8 cellular contexts compared by ENCODE assay signal in the genomic region with DNA sequence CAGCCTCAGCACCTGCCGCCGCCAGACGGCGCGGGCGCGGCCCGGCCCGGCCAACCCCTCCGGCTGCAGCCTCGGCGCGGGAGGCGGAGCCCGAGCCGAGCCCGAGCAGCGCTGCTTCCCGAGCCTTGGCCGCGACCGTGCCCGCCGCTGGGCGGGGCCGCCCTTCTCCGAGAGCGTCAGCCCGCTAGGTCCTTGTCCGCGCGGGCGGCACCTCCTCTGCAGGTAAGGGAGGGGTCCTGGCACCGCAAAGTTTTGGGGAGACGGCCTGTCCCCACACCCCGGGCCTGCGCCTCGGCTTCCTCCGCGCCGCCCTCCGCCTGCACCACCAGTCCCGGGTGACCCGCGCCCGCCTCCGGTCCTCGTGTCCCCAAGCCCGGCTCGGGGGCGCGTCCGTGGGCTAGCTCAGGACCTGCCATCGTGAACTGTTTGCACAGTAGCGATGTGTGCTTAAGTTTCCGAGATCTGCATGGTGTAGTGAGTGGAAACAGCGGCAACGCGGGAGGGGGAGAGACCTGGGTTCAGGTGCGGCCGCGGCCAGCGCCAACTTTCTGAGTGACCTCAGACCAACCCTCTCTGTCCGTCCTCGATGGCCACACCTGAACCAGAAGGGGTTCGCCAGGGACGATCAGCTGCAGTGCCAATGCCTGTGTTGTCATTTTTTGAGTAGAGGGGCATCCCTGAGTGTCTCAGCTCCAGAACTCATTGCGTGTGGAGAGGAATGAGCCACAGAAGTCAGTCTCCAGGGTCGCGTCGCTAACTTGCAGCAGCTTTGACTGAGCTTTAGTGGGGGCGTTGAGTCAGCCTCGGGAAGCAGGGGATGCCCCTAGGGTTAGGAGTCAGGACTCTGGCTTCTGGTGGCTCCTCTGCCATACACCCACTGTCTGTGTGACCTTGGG. TPM values are rescaled to one million over a fixed set of nuclear protein-coding genes. Genes with fewer than 3 reads are reported as not detected.
DNase-seq lines count a peak whose midpoint lies in the region; ATAC-seq and TF ChIP-seq lines count a peak whose summit lies in the region.

Gene FRMPD1, plus strand, starts transcription at position 82 of the 896 bp plus-strand sequence. CDS start 41,688 bp downstream, outside the sequence.

- H3K4me1 Mint-ChIP-seq in chondrocyte (ENCODE audit: low read depth): peaks cover 7% of the 10 kb centered on the region

- POLR2A ChIA-PET in HEK293T (lab: Yijun Ruan, JAX): interaction anchor here (1.0 kb wide), 1 partner anchor 166 kb away, joined by 4 read pairs; the partner anchor contains the start of gene POLR1E

- no peaks in the 10 kb centered on the region for H3K9me3 Mint-ChIP-seq in chondrocyte (ENCODE audit: low read depth)

- peaks cover 75% of the 10 kb centered on the region for H3K27me3 Mint-ChIP-seq in chondrocyte (ENCODE audit: low read depth)

- H3K36me3 Mint-ChIP-seq in chondrocyte (ENCODE audit: low read depth): no peaks in the 10 kb centered on the region

- peak; percentile 58 for DNase-seq in GM12865 (ENCODE audit: low read depth)
- peak; percentile 88 for DNase-seq in HEK293T (ENCODE audit: extremely low spot score)
- DNase-seq in NCI-H1105 treated with DMSO at 0.1 percent for 48 hours (lab: John Stamatoyannopoulos, UW): peak; percentile 80
- peak in 3 of 4 experiments; percentile 11 to 33 (median 25) for DNase-seq in activated CD4-positive, CD25-positive, alpha-beta regulatory T cell (lab: John Stamatoyannopoulos, UW)
- no peak for DNase-seq in chondrocyte (ENCODE audit: low spot score)
- DNase-seq in left lobe of liver (ENCODE audit: low spot score): peak; percentile 81
- peak; percentile 64 for DNase-seq in stimulated activated CD4-positive, alpha-beta T cell treated with anti-CD3 and anti-CD28 coated beads, Interleukin-4, amount 100 ng/mL, for 1 hour
- no peak for DNase-seq in SHP77 treated with DMSO at 0.1 percent for 48 hours (lab: John Stamatoyannopoulos, UW)

- peak; percentile 99 for ATAC-seq in left lobe of liver

- CTCF ChIA-PET in HEK293T (lab: Yijun Ruan, JAX): no interaction called here

- peak within 1 kb of the TSS; percentile 42 for H3K4me3 ChIP-seq in GM12865 (ENCODE audit: low read depth, low read length)

- peak; percentile 5 for TF ChIP-seq CTCF in GM12865 (IDR thresholded peaks at IDR 0.05; ENCODE audit: insufficient read depth, low read depth, low read length, missing control alignments)
- no peak for TF ChIP-seq CTCF in chondrocyte (IDR thresholded peaks at IDR 0.05)

- no peak within 1 kb of the TSS for H3K27ac Mint-ChIP-seq in chondrocyte (ENCODE audit: unreplicated experiment)

- H3K4me3 Mint-ChIP-seq in chondrocyte (ENCODE audit: unreplicated experiment): peak within 1 kb of the TSS; percentile 61

TF ChIP-seq in HEK293T, 16 proteins besides CTCF, POLR2A, EP300 and RAD21:
- TF ChIP-seq L3MBTL2 (conservative IDR thresholded peaks at IDR 0.05) (peak; percentile 50; the same call in 1 of the 2 replicates), ELF4 (IDR thresholded peaks at IDR 0.05) (no peak)
TF ChIP-seq in HEK293T: peak in this region for 1.

RNA-seq across cellular contexts. Expression of gene FRMPD1, which starts in this region (rescaled TPM):
- not detected in 3 replicates for total RNA-seq in chondrocyte
- 0.88 TPM for total RNA-seq in left lobe of liver

Comparison
In these comparisons a context has a peak if more than half of its experiments do, and no peak if none do; other contexts are left out.
1. Peak in DNase-seq and ATAC-seq in left lobe of liver; RNA of the gene not detected or under 1 TPM.
2. DNase-seq: peak in GM12865 (single experiment), HEK293T (single experiment), NCI-H1105 treated with DMSO at 0.1 percent for 48 hours (single experiment), activated CD4-positive, CD25-positive, alpha-beta regulatory T cell (3 of 4) and stimulated activated CD4-positive, alpha-beta T cell treated with anti-CD3 and anti-CD28 coated beads, Interleukin-4, amount 100 ng/mL, for 1 hour (single experiment); none in chondrocyte (single experiment) and SHP77 treated with DMSO at 0.1 percent for 48 hours (single experiment).